ENCODE assay signal across 7 cellular contexts in genomic region chr18:13800505-13801259, GRCh38. TPM values are rescaled to one million over a fixed set of nuclear protein-coding genes. Genes with fewer than 3 reads are reported as not detected.
DNase-seq lines count a peak whose midpoint lies in the region; ATAC-seq and TF ChIP-seq lines count a peak whose summit lies in the region.

No MANE protein-coding gene starts in this region.

- no peaks in the 10 kb centered on the region for H3K36me3 ChIP-seq in Loucy (ENCODE audit: insufficient read depth, low read length)
- no peaks in the 10 kb centered on the region for H3K36me3 ChIP-seq in mesendoderm (ENCODE audit: control insufficient read depth, insufficient read depth, low read length)

- peak overlapping the region; percentile 83 for H3K56ac ChIP-seq in mesendoderm (ENCODE audit: low read length)

- H2AFZ ChIP-seq in Loucy (ENCODE audit: low read length): no peak overlapping the region

- no peak overlapping the region for H2AK5ac ChIP-seq in mesendoderm (ENCODE audit: low read length)

- H3F3A ChIP-seq in Loucy (ENCODE audit: low read depth): no peaks in the 10 kb centered on the region

- peaks cover 11% of the 10 kb centered on the region for H3K4me1 Mint-ChIP-seq in stimulated activated effector memory CD8-positive, alpha-beta T cell treated with anti-CD3 and anti-CD28 coated beads, Interleukin-12 subunit alpha, Interleukin-12 subunit beta, amount 100 ng/mL, for 72 hours

- no peak overlapping the region for H2BK5ac ChIP-seq in mesendoderm (ENCODE audit: low read length)

- no peaks in the 10 kb centered on the region for H3K9me3 Mint-ChIP-seq in stimulated activated effector memory CD8-positive, alpha-beta T cell treated with anti-CD3 and anti-CD28 coated beads, Interleukin-12 subunit alpha, Interleukin-12 subunit beta, amount 100 ng/mL, for 72 hours

- TF ChIP-seq CTCF in GM12875 (IDR thresholded peaks at IDR 0.05; ENCODE audit: borderline replicate concordance, insufficient read depth, low read depth, low read length): peak; percentile 26; the same call in 1 of the 2 replicates
- peak; percentile 27; the same call in 1 of the 2 replicates for TF ChIP-seq CTCF in Loucy (conservative IDR thresholded peaks at IDR 0.05; ENCODE audit: low read length)

- H3K18ac ChIP-seq in mesendoderm (ENCODE audit: low read length): no peak overlapping the region

- H4K5ac ChIP-seq in mesendoderm (ENCODE audit: low read length): no peak overlapping the region

- no peaks in the 10 kb centered on the region for H3K9me2 ChIP-seq in Loucy (replicated peaks; ENCODE audit: low read depth, low read length)

- peak; percentile 80 for ATAC-seq in stimulated activated effector memory CD8-positive, alpha-beta T cell treated with anti-CD3 and anti-CD28 coated beads, Interleukin-12 subunit alpha, Interleukin-12 subunit beta, amount 100 ng/mL, for 72 hours
- ATAC-seq in HG03521 (IDR thresholded peaks at IDR 0.05; ENCODE audit: unreplicated experiment): no peak

- DNase-seq in activated CD4-positive, alpha-beta T cell treated with anti-CD3 and anti-CD28 coated beads for 4 hours: peak; percentile 23 to 28
- peak; percentile 11 for DNase-seq in effector CD4-positive, alpha-beta T cell
- DNase-seq in mesendoderm: peak; percentile 63
- DNase-seq in stimulated activated effector memory CD8-positive, alpha-beta T cell treated with anti-CD3 and anti-CD28 coated beads, Interleukin-12 subunit alpha, Interleukin-12 subunit beta, amount 100 ng/mL, for 72 hours (ENCODE audit: low spot score in 2 of 2): no peak

- no peak overlapping the region for H2BK120ac ChIP-seq in mesendoderm (ENCODE audit: low read depth, low read length)

- H3K27ac ChIP-seq in mesendoderm (ENCODE audit: low read depth, low read length): no peak overlapping the region

- no peak overlapping the region for H4K8ac ChIP-seq in mesendoderm (ENCODE audit: low read depth, low read length)

- H3K4me1 ChIP-seq in Loucy (ENCODE audit: insufficient read depth, low read length, poor library complexity, severe bottlenecking) (no peaks in the 10 kb centered on the region), mesendoderm (ENCODE audit: control insufficient read depth, low read depth, low read length) (no peaks in the 10 kb centered on the region)

- H3K9ac ChIP-seq in Loucy (ENCODE audit: low read depth, low read length, poor library complexity, severe bottlenecking) (no peak overlapping the region), mesendoderm (ENCODE audit: low read length) (peak overlapping the region; percentile 53)

- WGBS in mesendoderm (ENCODE audit: extremely low coverage, insufficient coverage, low lambda C conversion rate): no CpG with 5 or more reads among the region's 30 CpGs

- H3K9me3 ChIP-seq in Loucy (ENCODE audit: insufficient read depth, low read depth, low read length): no peaks in the 10 kb centered on the region

- H3K27me3 ChIP-seq in Loucy (ENCODE audit: insufficient read depth, low read length, poor library complexity, severe bottlenecking) (no peaks in the 10 kb centered on the region), mesendoderm (ENCODE audit: insufficient read depth, low read length, poor library complexity) (no peaks in the 10 kb centered on the region)

- H3K4me2 ChIP-seq in Loucy (ENCODE audit: low read depth, low read length, poor library complexity, severe bottlenecking): peak overlapping the region; percentile 28
- H3K4me2 ChIP-seq in mesendoderm (ENCODE audit: low read length): peak overlapping the region; percentile 66

- H3K79me1 ChIP-seq in mesendoderm (ENCODE audit: low read length): no peaks in the 10 kb centered on the region

- no peak overlapping the region for H3K27ac Mint-ChIP-seq in stimulated activated effector memory CD8-positive, alpha-beta T cell treated with anti-CD3 and anti-CD28 coated beads, Interleukin-12 subunit alpha, Interleukin-12 subunit beta, amount 100 ng/mL, for 72 hours

- H3K79me2 ChIP-seq in Loucy (ENCODE audit: insufficient read depth, low read length) (no peaks in the 10 kb centered on the region), mesendoderm (ENCODE audit: control insufficient read depth, insufficient read depth, low read length) (no peaks in the 10 kb centered on the region)

- peak overlapping the region; percentile 12 for H3K4me3 Mint-ChIP-seq in stimulated activated effector memory CD8-positive, alpha-beta T cell treated with anti-CD3 and anti-CD28 coated beads, Interleukin-12 subunit alpha, Interleukin-12 subunit beta, amount 100 ng/mL, for 72 hours

- no peak overlapping the region for H2BK15ac ChIP-seq in mesendoderm (replicated peaks; ENCODE audit: low read depth)

- no peak overlapping the region for H3K23ac ChIP-seq in mesendoderm (ENCODE audit: low read length)

- H3K4ac ChIP-seq in mesendoderm (ENCODE audit: low read depth, low read length): no peak overlapping the region

- H3K4me3 ChIP-seq in GM12875 (ENCODE audit: low read depth, low read length) (no peak overlapping the region), Loucy (ENCODE audit: low read length, poor library complexity, severe bottlenecking) (no peak overlapping the region), mesendoderm (ENCODE audit: low read length) (no peak overlapping the region)

- H3K36me3 Mint-ChIP-seq in stimulated activated effector memory CD8-positive, alpha-beta T cell treated with anti-CD3 and anti-CD28 coated beads, Interleukin-12 subunit alpha, Interleukin-12 subunit beta, amount 100 ng/mL, for 72 hours: no peaks in the 10 kb centered on the region

- no peaks in the 10 kb centered on the region for H4K20me1 ChIP-seq in Loucy (ENCODE audit: insufficient read depth, low read length, poor library complexity, severe bottlenecking)

RNA-seq across cellular contexts. Expression of gene MC5R, which starts 23.3 kb away (rescaled TPM):
- 0.11 TPM for polyA plus RNA-seq in mesendoderm (2013, experiment 1 of 2)
- polyA plus RNA-seq in mesendoderm (2013, experiment 2 of 2): 0.08 TPM

Comparison
In these comparisons a context has a peak if more than half of its experiments do, and no peak if none do; other contexts are left out.
1. DNase-seq: peak in activated CD4-positive, alpha-beta T cell treated with anti-CD3 and anti-CD28 coated beads for 4 hours (2 of 2), effector CD4-positive, alpha-beta T cell (single experiment) and mesendoderm (single experiment); none in stimulated activated effector memory CD8-positive, alpha-beta T cell treated with anti-CD3 and anti-CD28 coated beads, Interleukin-12 subunit alpha, Interleukin-12 subunit beta, amount 100 ng/mL, for 72 hours (0 of 2).